In genomic region chr7:5857176-5857575, GRCh38 we compare ENCODE assay signal across 18 cellular contexts. TPM values are rescaled to one million over a fixed set of nuclear protein-coding genes. Genes with fewer than 3 reads are reported as not detected.
"Had no signal": no experiment of that assay in that cellular context is flagged by ENCODE, and none has a peak within 500 bp of the region (broad histone marks: within the 10 kb centered on the region; RNA-seq: fewer than 3 reads in every experiment).

No MANE protein-coding gene starts in this region.

RNA-seq across cellular contexts. Expression of gene OCM, which starts 23.4 kb away (rescaled TPM):
- total RNA-seq: dermis microvascular lymphatic vessel endothelial cell; gastrocnemius medialis; glomerular endothelial cell; left lung; lower leg skin; lung microvascular endothelial cell; myocyte; natural killer cell treated with Interleukin-12 subunit alpha and Interleukin-12 subunit beta and Interleukin-15 and Interleukin-18, amount 100 ng/mL, for 72 hours; osteocyte; prostate gland; right atrium auricular region; sigmoid colon; skeletal muscle tissue; thoracic aorta; tibial nerve; upper lobe of right lung; vagina had no signal
- polyA plus RNA-seq: keratinocyte had no signal
